ENCODE assay signal across 31 cellular contexts in genomic region chr19:28258794-28259193, GRCh38.
"Had no signal": no experiment of that assay in that cellular context is flagged by ENCODE, and none has a peak within 500 bp of the region (broad histone marks: within the 10 kb centered on the region; RNA-seq: fewer than 3 reads in every experiment).

No MANE protein-coding gene starts in this region.

- H3K36me3 ChIP-seq: adrenal gland, colonic mucosa, esophagus squamous epithelium, gastroesophageal sphincter, heart right ventricle had no signal

- H3K27ac ChIP-seq: adrenal gland, body of pancreas, colonic mucosa, epithelial cell of prostate, esophagus squamous epithelium, gastroesophageal sphincter, heart right ventricle had no signal

- H3K4me1 ChIP-seq: adrenal gland, body of pancreas, colonic mucosa, esophagus squamous epithelium, gastroesophageal sphincter, heart right ventricle had no signal

- FAIRE-seq: endometrium, endothelial cell of umbilical vein had no signal

- DNase-seq: activated CD4-positive, alpha-beta memory T cell treated with anti-CD3 and anti-CD28 coated beads for 36 hours; activated CD4-positive, alpha-beta T cell treated with anti-CD3 and anti-CD28 coated beads for 36 hours; activated CD4-positive, alpha-beta T cell treated with anti-CD3 and anti-CD28 coated beads, Interleukin-2, amount 10 ng/mL, durations not matched to agents 24 days and 14 days; activated CD4-positive, CD25-positive, alpha-beta regulatory T cell; activated CD4-positive, CD25-positive, alpha-beta regulatory T cell treated with anti-CD3 and anti-CD28 coated beads, Interleukin-2, amount 50 U/mL, for 72 hours; activated CD8-positive, alpha-beta memory T cell treated with anti-CD3 and anti-CD28 coated beads, Interleukin-2, amount 10 ng/mL, durations not matched to agents 7 days and 5 days; activated CD8-positive, alpha-beta memory T cell treated with anti-CD3 and anti-CD28 coated beads, Interleukin-2, amount 50 U/mL, for 4 hours; activated CD8-positive, alpha-beta T cell treated with anti-CD3 and anti-CD28 coated beads, Interleukin-2, amount 10 ng/mL, durations not matched to agents 7 days and 5 days; activated effector memory CD4-positive, alpha-beta T cell treated with anti-CD3 and anti-CD28 coated beads, Interleukin-2, amount 50 U/mL, for 16 hours; activated naive CD4-positive, alpha-beta T cell treated with anti-CD3 and anti-CD28 coated beads for 36 hours; activated naive CD8-positive, alpha-beta T cell treated with anti-CD3 and anti-CD28 coated beads for 36 hours; activated naive CD8-positive, alpha-beta T cell treated with anti-CD3 and anti-CD28 coated beads, Interleukin-2, amount 50 U/mL, for 24 hours; activated T-cell treated with anti-CD3 and anti-CD28 coated beads, Interleukin-2, amount 50 U/mL, for 1 hour; activated T-cell treated with anti-CD3 and anti-CD28 coated beads, Interleukin-2, amount 50 U/mL, for 48 hours; adrenal gland; amygdala; aorta; body of pancreas; caudate nucleus; cerebellar nuclear complex; colonic mucosa; effector CD8-positive, alpha-beta T cell; esophagus squamous epithelium; foreskin melanocyte; heart right ventricle; T-helper 17 cell; T1000 had no signal

- ATAC-seq: activated CD4-positive, alpha-beta T cell treated with anti-CD3 and anti-CD28 coated beads for 36 hours; activated CD8-positive, alpha-beta memory T cell treated with anti-CD3 and anti-CD28 coated beads, Interleukin-2, amount 10 ng/mL, durations not matched to agents 7 days and 5 days; activated CD8-positive, alpha-beta T cell treated with anti-CD3 and anti-CD28 coated beads, Interleukin-2, amount 10 ng/mL, durations not matched to agents 7 days and 5 days; activated naive CD8-positive, alpha-beta T cell treated with anti-CD3 and anti-CD28 coated beads, Interleukin-2, amount 50 U/mL, for 24 hours; body of pancreas; gastroesophageal sphincter; heart right ventricle; T-helper 17 cell had no signal

- H3K27me3 ChIP-seq: adrenal gland, body of pancreas, colonic mucosa, esophagus squamous epithelium, gastroesophageal sphincter had no signal

- H3K4me3 ChIP-seq: adrenal gland, body of pancreas, colonic mucosa, esophagus squamous epithelium, gastroesophageal sphincter, heart right ventricle had no signal

- H3K9me3 ChIP-seq: adrenal gland, body of pancreas, colonic mucosa had no signal
